In genomic region chr2:7866104-7866503, GRCh38 we compare ENCODE assay signal across 24 cellular contexts.
"Had no signal": no experiment of that assay in that cellular context is flagged by ENCODE, and none has a peak within 500 bp of the region (broad histone marks: within the 10 kb centered on the region; RNA-seq: fewer than 3 reads in every experiment).

No MANE protein-coding gene starts in this region.

- H3K36me3 Mint-ChIP-seq: mesothelial cell of epicardium, naive B cell had no signal

- H3K27ac Mint-ChIP-seq: dendritic cell treated with granulocyte-macrophage colony-stimulating factor and Interleukin-4, amounts not matched to agents 40 ng/mL and 50 ng/mL, for 4 days; effector memory CD8-positive, alpha-beta T cell; immature natural killer cell; mesothelial cell of epicardium; naive B cell had no signal

- H3K4me1 ChIP-seq: colonic mucosa, foreskin keratinocyte, gastroesophageal sphincter, lower lobe of right lung had no signal

- H3K27me3 Mint-ChIP-seq: dendritic cell treated with granulocyte-macrophage colony-stimulating factor and Interleukin-4, amounts not matched to agents 40 ng/mL and 50 ng/mL, for 4 days; effector memory CD8-positive, alpha-beta T cell had no signal

- H3K27me3 ChIP-seq: colonic mucosa, foreskin keratinocyte, gastroesophageal sphincter, heart left ventricle, hepatocyte, left lung had no signal

- H3K4me3 Mint-ChIP-seq: dendritic cell treated with granulocyte-macrophage colony-stimulating factor and Interleukin-4, amounts not matched to agents 40 ng/mL and 50 ng/mL, for 4 days; effector memory CD8-positive, alpha-beta T cell; immature natural killer cell; mesothelial cell of epicardium; naive B cell had no signal

- H3K4me1 Mint-ChIP-seq: immature natural killer cell, mesothelial cell of epicardium, naive B cell had no signal

- H3K4me3 ChIP-seq: colonic mucosa, gastroesophageal sphincter, heart left ventricle, hepatocyte, left lung, lower lobe of right lung, mucosa of descending colon had no signal

- FAIRE-seq: endothelial cell of umbilical vein, keratinocyte had no signal

- H3K27ac ChIP-seq: colonic mucosa, epithelial cell of prostate, foreskin keratinocyte, gastroesophageal sphincter, heart left ventricle, hepatocyte, lower lobe of right lung had no signal

- H3K9me3 ChIP-seq: colonic mucosa, gastroesophageal sphincter, heart left ventricle, left lung, lower lobe of right lung, mucosa of descending colon had no signal

- DNase-seq: colonic mucosa; cortex of kidney; effector CD8-positive, alpha-beta T cell; effector memory CD8-positive, alpha-beta T cell; erythroblast; foreskin keratinocyte; heart left ventricle; hypothalamus; immature natural killer cell; left cardiac atrium; left lung; left ventricle myocardium superior; lower lobe of right lung; mesenchymal stem cell; mucosa of descending colon; naive B cell had no signal

- H3K9me3 Mint-ChIP-seq: dendritic cell treated with granulocyte-macrophage colony-stimulating factor and Interleukin-4, amounts not matched to agents 40 ng/mL and 50 ng/mL, for 4 days; effector memory CD8-positive, alpha-beta T cell; immature natural killer cell; mesothelial cell of epicardium had no signal

- ATAC-seq: effector memory CD8-positive, alpha-beta T cell; esophagus mucosa; foreskin keratinocyte; gastroesophageal sphincter; heart left ventricle; left cardiac atrium; left lung; left ventricle myocardium superior; lower lobe of right lung; mucosa of descending colon had no signal

- H3K36me3 ChIP-seq: colonic mucosa, gastroesophageal sphincter, heart left ventricle, left lung, lower lobe of right lung had no signal
